Comparison of ENCODE assay signal across 9 cellular contexts in genomic region chr7:151113344-151114150, GRCh38. TPM values are rescaled to one million over a fixed set of nuclear protein-coding genes. Genes with fewer than 3 reads are reported as not detected.
DNase-seq lines count a peak whose midpoint lies in the region; ATAC-seq, FAIRE-seq and TF ChIP-seq lines count a peak whose summit lies in the region.
"Had no signal": no experiment of that assay in that cellular context is flagged by ENCODE, and none has a peak within 500 bp of the region (broad histone marks: within the 10 kb centered on the region; RNA-seq: fewer than 3 reads in every experiment).

No MANE protein-coding gene starts in this region.

- H3K79me2 ChIP-seq in keratinocyte (ENCODE audit: control insufficient read depth, insufficient read depth, low read length) = peaks cover 59% of the 10 kb centered on the region

- peaks cover 6% of the 10 kb centered on the region for H4K20me1 ChIP-seq in keratinocyte (ENCODE audit: control insufficient read depth, extremely low read depth, insufficient read depth, low read length)

- no peaks in the 10 kb centered on the region for H3K9me1 ChIP-seq in keratinocyte (ENCODE audit: control insufficient read depth, extremely low read depth, insufficient read depth, low read length)

- intact Hi-C loops in esophagus muscularis mucosa (cut with DNase I) = loop anchor here (5.0 kb wide), 2 partner anchors 51 to 86 kb away; partner anchors contain the start of gene ABCB8

- peak; percentile 95 for FAIRE-seq in keratinocyte (lab: Jason Lieb, UNC)

- CTCF ChIA-PET in HEK293T (lab: Yijun Ruan, JAX) = interaction anchor here (0.8 to 1.7 kb wide), 2 partner anchors 10 to 18 kb away, joined by 4 read pairs; no protein-coding TSS in a partner anchor

- peak overlapping the region; percentile 65 for H3K27ac ChIP-seq in keratinocyte (ENCODE audit: control insufficient read depth, insufficient read depth, low read length)
- no peak overlapping the region for H3K27ac ChIP-seq in esophagus muscularis mucosa (replicated peaks in 1 of 4)

- H3K27me3 ChIP-seq in adipocyte (replicated peaks; ENCODE audit: control insufficient read depth, insufficient read depth, low read length) (no peaks in the 10 kb centered on the region), keratinocyte (ENCODE audit: control insufficient read depth, extremely low read depth, insufficient read depth, low read length) (no peaks in the 10 kb centered on the region), esophagus muscularis mucosa (no peaks in the 10 kb centered on the region)

- no peak for TF ChIP-seq POLR2A in esophagus muscularis mucosa (IDR thresholded peaks at IDR 0.05; ENCODE audit: low read depth)

- H3K9me3 ChIP-seq in adipocyte (ENCODE audit: control insufficient read depth, low read length) (no peaks in the 10 kb centered on the region), keratinocyte (ENCODE audit: control insufficient read depth, low read depth, low read length) (no peaks in the 10 kb centered on the region), esophagus muscularis mucosa (no peaks in the 10 kb centered on the region)

- TF ChIP-seq EP300 in esophagus muscularis mucosa (IDR thresholded peaks at IDR 0.05) = no peak

- POLR2A ChIA-PET in HEK293T (lab: Yijun Ruan, JAX) = interaction anchor here (0.5 to 1.0 kb wide), 2 partner anchors 33 to 1928 kb away, joined by 3 read pairs; partner anchors contain the start of gene FASTK

- peak; percentile 92 for DNase-seq in A172 (ENCODE audit: low spot score)
- peak; percentile 63 for DNase-seq in HEK293T (ENCODE audit: extremely low spot score)
- DNase-seq in adipocyte (ENCODE audit: low read depth) = peak; percentile 55
- DNase-seq in keratinocyte (ENCODE audit: low read depth, low spot score) = peak; percentile 81
- DNase-seq in DMS53 treated with DMSO at 0.1 percent for 48 hours (lab: John Stamatoyannopoulos, UW; ENCODE audit: unreplicated experiment) = no peak
- DNase-seq in activated CD4-positive, alpha-beta T cell treated with anti-CD3 and anti-CD28 coated beads, Interleukin-2, amount 50 U/mL, for 48 hours = no peak
- DNase-seq in esophagus muscularis mucosa (ENCODE audit: extremely low spot score) = no peak
- DNase-seq: T-helper 1 cell had no signal

- WGBS in esophagus muscularis mucosa = 53% methylated on average over 11 of the region's 13 CpGs

- H3K9ac ChIP-seq in adipocyte (ENCODE audit: low read length) (no peak overlapping the region), keratinocyte (ENCODE audit: control insufficient read depth, extremely low read depth, insufficient read depth, low read length) (peak overlapping the region; percentile 69)

- H3K4me2 ChIP-seq in keratinocyte (ENCODE audit: control insufficient read depth, extremely low read depth, insufficient read depth, low read depth, low read length) = peak overlapping the region; percentile 96

- H3K4me3 ChIP-seq in adipocyte (ENCODE audit: low read length) (no peak overlapping the region), keratinocyte (ENCODE audit: control insufficient read depth in 2 of 3, extremely low read depth in 1 of 3, insufficient read depth in 2 of 3, low read depth in 1 of 3, low read length in 3 of 3) (peak overlapping the region; percentile 36 to 68 (median 61)), esophagus muscularis mucosa (no peak overlapping the region)

- ATAC-seq in GM21447 (IDR thresholded peaks at IDR 0.05; ENCODE audit: unreplicated experiment) = no peak

- dilution Hi-C loops in keratinocyte (cut with MboI; ENCODE audit: extremely low pct_ligation_motif_present, low sequenced_read_pairs) = no loop called here

- H2AFZ ChIP-seq in keratinocyte (ENCODE audit: control insufficient read depth, low read length) = no peak overlapping the region

- TF ChIP-seq CTCF in keratinocyte (optimal IDR thresholded peaks at IDR 0.05 in 1 of 3, IDR thresholded peaks at IDR 0.05 in 1 of 3, conservative IDR thresholded peaks at IDR 0.05 in 1 of 3; ENCODE audit: extremely low read depth in 1 of 3, insufficient read depth in 2 of 3, low read length in 3 of 3) (no peak), esophagus muscularis mucosa (IDR thresholded peaks at IDR 0.05) (no peak)

- H3K36me3 ChIP-seq in adipocyte (ENCODE audit: control insufficient read depth, insufficient read depth, low read length, severe bottlenecking) (peaks cover 7% of the 10 kb centered on the region), keratinocyte (ENCODE audit: control insufficient read depth in 2 of 2, extremely low read depth in 1 of 2, insufficient read depth in 2 of 2, low read length in 2 of 2) (peaks cover 5 to 13% of the 10 kb centered on the region in 2 experiments), esophagus muscularis mucosa (peaks cover 4 to 21% (median 20%) of the 10 kb centered on the region in 4 donors)

- peaks cover 13% of the 10 kb centered on the region for H3K4me1 ChIP-seq in adipocyte (ENCODE audit: control insufficient read depth, insufficient read depth, low read length)
- H3K4me1 ChIP-seq in keratinocyte (ENCODE audit: control insufficient read depth, extremely low read depth, insufficient read depth, low read length) = peaks cover 33% of the 10 kb centered on the region
- peaks cover 17 to 65% (median 50%) of the 10 kb centered on the region in 4 donors for H3K4me1 ChIP-seq in esophagus muscularis mucosa

TF ChIP-seq in HEK293T, 16 proteins besides CTCF, POLR2A, EP300 and RAD21 (continues in another document):
- TF ChIP-seq TARDBP (IDR thresholded peaks at IDR 0.05) (no peak), HDGF (IDR thresholded peaks at IDR 0.05; ENCODE audit: borderline replicate concordance) (0 out of 2 replicates have a peak, but pooled peaks have one; percentile 46)

RNA-seq across cellular contexts. Expression of gene AGAP3, which starts 27.3 kb away (rescaled TPM):
- total RNA-seq in A172 (2014; rRNA removed; shearing (Covaris generic)) = 46.4 and 58.9 TPM in 2 replicates
- polyA plus RNA-seq in keratinocyte = 64.3 to 96.7 TPM (median 83.2 TPM) in 3 replicates
- polyA plus RNA-seq in keratinocyte (2011; ENCODE audit: low read depth) = 29.0 TPM
- polyA plus RNA-seq in keratinocyte (2011; cell fraction: cytosol; rRNA removed) = 63.3 and 125 TPM in 2 replicates
- 199 and 238 TPM in 2 replicates for polyA plus RNA-seq in keratinocyte (2011; cell fraction: nucleus; rRNA removed)
- polyA plus RNA-seq in keratinocyte (2012; ENCODE audit: low replicate concordance) = 75.3 and 106 TPM in 2 replicates
- 88.1 to 181 TPM (median 91.1 TPM) in 3 replicates for polyA minus RNA-seq in keratinocyte
- polyA minus RNA-seq in keratinocyte (2011; cell fraction: cytosol; rRNA and poly(A)+ RNA removed) = 125 TPM
- 99.9 and 122 TPM in 2 replicates for polyA minus RNA-seq in keratinocyte (2011; cell fraction: nucleus; rRNA and poly(A)+ RNA removed)
- 10 to 100 TPM; 33.8 to 71.2 (median 60.0) TPM for total RNA-seq in esophagus muscularis mucosa

RNA-seq across cellular contexts. Expression of gene TMUB1, which starts 30.3 kb away (rescaled TPM):
- total RNA-seq in A172 (2014; rRNA removed; shearing (Covaris generic)) = 28.9 and 42.8 TPM in 2 replicates
- 12.2 to 22.3 TPM (median 14.6 TPM) in 3 replicates for polyA plus RNA-seq in keratinocyte
- 1.4 TPM for polyA plus RNA-seq in keratinocyte (2011; ENCODE audit: low read depth)
- polyA plus RNA-seq in keratinocyte (2011; cell fraction: cytosol; rRNA removed) = 15.8 and 29.4 TPM in 2 replicates
- 17.7 and 28.5 TPM in 2 replicates for polyA plus RNA-seq in keratinocyte (2011; cell fraction: nucleus; rRNA removed)
- polyA plus RNA-seq in keratinocyte (2012; ENCODE audit: low replicate concordance) = 19.0 and 37.5 TPM in 2 replicates
- 5.0 to 12.6 TPM (median 5.1 TPM) in 3 replicates for polyA minus RNA-seq in keratinocyte
- 39.3 TPM for polyA minus RNA-seq in keratinocyte (2011; cell fraction: cytosol; rRNA and poly(A)+ RNA removed)
- 3.8 and 5.9 TPM in 2 replicates for polyA minus RNA-seq in keratinocyte (2011; cell fraction: nucleus; rRNA and poly(A)+ RNA removed)
- 10 to 100 TPM; 39.0 to 66.6 (median 51.4) TPM for total RNA-seq in esophagus muscularis mucosa

RNA-seq across cellular contexts. Expression of gene FASTK, which starts 32.9 kb away (rescaled TPM):
- 95.4 and 118 TPM in 2 replicates for total RNA-seq in A172 (2014; rRNA removed; shearing (Covaris generic))
- polyA plus RNA-seq in keratinocyte = 27.2 to 39.3 TPM (median 31.4 TPM) in 3 replicates
- 4.9 TPM for polyA plus RNA-seq in keratinocyte (2011; ENCODE audit: low read depth)
- 24.1 and 41.9 TPM in 2 replicates for polyA plus RNA-seq in keratinocyte (2011; cell fraction: cytosol; rRNA removed)
- 79.8 and 106 TPM in 2 replicates for polyA plus RNA-seq in keratinocyte (2011; cell fraction: nucleus; rRNA removed)
- polyA plus RNA-seq in keratinocyte (2012; ENCODE audit: low replicate concordance) = 38.7 and 40.3 TPM in 2 replicates
- polyA minus RNA-seq in keratinocyte = 24.6 to 70.6 TPM (median 30.1 TPM) in 3 replicates
- 36.4 TPM for polyA minus RNA-seq in keratinocyte (2011; cell fraction: cytosol; rRNA and poly(A)+ RNA removed)
- 25.5 and 28.4 TPM in 2 replicates for polyA minus RNA-seq in keratinocyte (2011; cell fraction: nucleus; rRNA and poly(A)+ RNA removed)
- total RNA-seq in esophagus muscularis mucosa = 10 to 100 TPM; 45.7 to 74.9 (median 60.4) TPM

RNA-seq across cellular contexts. Expression of gene GBX1, which starts 53.9 kb away (rescaled TPM):
- 0.41 TPM in 1 of 2 replicates, not detected in the other for total RNA-seq in A172 (2014; rRNA removed; shearing (Covaris generic))
- not detected in 3 replicates for polyA plus RNA-seq in keratinocyte
- not detected for polyA plus RNA-seq in keratinocyte (2011; ENCODE audit: low read depth)
- polyA plus RNA-seq in keratinocyte (2011; cell fraction: cytosol; rRNA removed) = not detected in 2 replicates
- not detected in 2 replicates for polyA plus RNA-seq in keratinocyte (2011; cell fraction: nucleus; rRNA removed)
- not detected in 2 replicates for polyA plus RNA-seq in keratinocyte (2012; ENCODE audit: low replicate concordance)
- not detected in 3 replicates for polyA minus RNA-seq in keratinocyte
- polyA minus RNA-seq in keratinocyte (2011; cell fraction: cytosol; rRNA and poly(A)+ RNA removed) = not detected
- polyA minus RNA-seq in keratinocyte (2011; cell fraction: nucleus; rRNA and poly(A)+ RNA removed) = not detected in 2 replicates
- total RNA-seq in esophagus muscularis mucosa = not detected

RNA-seq across cellular contexts. Expression of gene SLC4A2, which starts 54.2 kb away (rescaled TPM):
- 195 and 238 TPM in 2 replicates for total RNA-seq in A172 (2014; rRNA removed; shearing (Covaris generic))
- polyA plus RNA-seq in keratinocyte = 33.8 to 49.5 TPM (median 45.7 TPM) in 3 replicates
- 6.7 TPM for polyA plus RNA-seq in keratinocyte (2011; ENCODE audit: low read depth)
- polyA plus RNA-seq in keratinocyte (2011; cell fraction: cytosol; rRNA removed) = 15.6 and 34.0 TPM in 2 replicates
- 105 and 130 TPM in 2 replicates for polyA plus RNA-seq in keratinocyte (2011; cell fraction: nucleus; rRNA removed)
- 37.6 and 80.4 TPM in 2 replicates for polyA plus RNA-seq in keratinocyte (2012; ENCODE audit: low replicate concordance)
- polyA minus RNA-seq in keratinocyte = 32.3 to 150 TPM (median 64.9 TPM) in 3 replicates
- polyA minus RNA-seq in keratinocyte (2011; cell fraction: cytosol; rRNA and poly(A)+ RNA removed) = 40.5 TPM
- 56.5 and 72.0 TPM in 2 replicates for polyA minus RNA-seq in keratinocyte (2011; cell fraction: nucleus; rRNA and poly(A)+ RNA removed)
- 100 to 1,000 TPM in 3 of 4 donors, 10 to 100 TPM in 1; 96.8 to 165 (median 122) TPM for total RNA-seq in esophagus muscularis mucosa

Comparison
In these comparisons a context has a peak if more than half of its experiments do, and no peak if none do; other contexts are left out.
1. DNase-seq: peak in A172 (single experiment), HEK293T (single experiment), adipocyte (single experiment) and keratinocyte (single experiment); none in DMS53 treated with DMSO at 0.1 percent for 48 hours (single experiment), activated CD4-positive, alpha-beta T cell treated with anti-CD3 and anti-CD28 coated beads, Interleukin-2, amount 50 U/mL, for 48 hours (0 of 2) and esophagus muscularis mucosa (single experiment).
2. H3K4me3 ChIP-seq: peak in keratinocyte (3 of 3); none in adipocyte (single experiment) and esophagus muscularis mucosa (0 of 4).